Comparison of ENCODE assay signal across 11 cellular contexts in the genomic region with DNA sequence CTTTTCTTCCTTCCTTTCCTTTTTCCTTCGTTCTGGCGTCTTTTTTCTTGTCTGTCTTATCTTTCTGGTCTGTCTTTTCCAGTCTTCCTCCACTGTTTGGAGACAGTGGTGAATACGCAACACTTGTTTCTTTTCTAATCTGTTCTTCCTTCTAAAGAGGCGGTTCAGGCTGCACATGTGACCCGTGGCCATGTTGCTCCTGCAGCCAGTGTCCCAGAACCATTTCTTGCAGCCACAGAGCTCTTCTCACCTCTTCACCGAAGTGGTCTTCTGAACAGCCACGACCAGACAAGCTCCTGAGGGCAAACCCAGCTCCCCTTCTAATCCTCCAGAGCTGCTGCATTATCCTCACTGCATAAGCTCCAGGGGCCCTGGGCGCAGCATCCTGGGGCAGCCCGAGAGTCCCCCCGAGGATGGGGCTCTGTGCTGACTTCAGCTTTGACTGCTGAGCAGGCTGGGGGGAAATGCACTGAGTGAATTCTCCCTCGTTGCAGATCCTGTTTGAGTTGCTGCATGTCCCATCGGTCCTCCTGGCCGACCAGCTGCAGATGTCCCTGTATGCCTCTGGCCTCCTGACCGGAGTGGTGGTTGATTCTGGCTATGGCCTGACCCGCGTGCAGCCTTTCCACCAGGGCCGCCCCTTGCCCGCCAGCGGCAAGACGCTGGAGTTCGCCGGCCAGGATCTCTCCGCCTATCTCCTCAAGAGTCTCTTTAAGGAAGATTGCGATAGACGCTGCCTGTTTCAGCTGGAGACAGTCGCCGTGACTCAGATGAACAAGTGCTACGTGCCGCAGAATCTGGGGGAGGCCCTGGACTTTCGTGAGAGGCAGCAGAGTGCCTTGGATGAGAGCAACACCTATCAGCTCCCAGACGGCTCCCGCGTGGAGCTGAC.
"Had no signal": no experiment of that assay in that cellular context is flagged by ENCODE, and none has a peak within 500 bp of the region (broad histone marks: within the 10 kb centered on the region; RNA-seq: fewer than 3 reads in every experiment).

No MANE protein-coding gene starts in this region.

- H3K9me3 ChIP-seq: heart right ventricle, right lobe of liver, vagina had no signal

- H3K27me3 ChIP-seq: ovary, right lobe of liver, vagina had no signal

- H3K4me1 ChIP-seq: right lobe of liver, vagina had no signal

- H3K4me3 ChIP-seq: heart right ventricle, lung, ovary, right lobe of liver, vagina had no signal

- H3K27ac ChIP-seq: epithelial cell of prostate, heart right ventricle, ovary, right lobe of liver, vagina had no signal

- H3K36me3 ChIP-seq: heart right ventricle, ovary, right lobe of liver, vagina had no signal

- DNase-seq: activated effector memory CD4-positive, alpha-beta T cell treated with Interleukin-2 at 50 U/mL for 16 hours; kidney; naive thymus-derived CD4-positive, alpha-beta T cell; ovary; T-helper 9 cell had no signal

- ATAC-seq: naive thymus-derived CD4-positive, alpha-beta T cell; stimulated activated effector memory CD8-positive, alpha-beta T cell treated with anti-CD3 and anti-CD28 coated beads, Interleukin-12 subunit alpha, Interleukin-12 subunit beta, amount 100 ng/mL, for 72 hours had no signal
